In genomic region chr12:14937014-14937413, GRCh38 we compare ENCODE assay signal across 21 cellular contexts. TPM values are rescaled to one million over a fixed set of nuclear protein-coding genes. Genes with fewer than 3 reads are reported as not detected.
DNase-seq lines count a peak whose midpoint lies in the region; ATAC-seq and TF ChIP-seq lines count a peak whose summit lies in the region.
"Had no signal": no experiment of that assay in that cellular context is flagged by ENCODE, and none has a peak within 500 bp of the region (broad histone marks: within the 10 kb centered on the region; RNA-seq: fewer than 3 reads in every experiment).

No MANE protein-coding gene starts in this region.

- CTCF ChIA-PET in CD4-positive, alpha-beta T cell (lab: Charles Lee), result interaction anchor here (0.8 to 3.6 kb wide), 4 partner anchors 9 to 58 kb away, joined by 3 to 30 read pairs (median 4); no protein-coding TSS in a partner anchor

- intact Hi-C loops in CD4-positive, alpha-beta T cell (cut with DNase I, micrococcal nuclease), result loop anchor here (2.0 kb wide), 3 partner anchors 20 to 90 kb away; no protein-coding TSS in a partner anchor

- H3K9me3 ChIP-seq in CD4-positive, alpha-beta T cell (ENCODE audit: control insufficient read depth, low read length), result no peaks in the 10 kb centered on the region
- H3K9me3 ChIP-seq: breast epithelium had no signal

- H3K4me1 Mint-ChIP-seq in CD4-positive, alpha-beta T cell (ENCODE audit: low read depth), result peaks cover 57% of the 10 kb centered on the region
- H3K4me1 Mint-ChIP-seq in central memory CD8-positive, alpha-beta T cell, result peaks cover 40% of the 10 kb centered on the region
- peaks cover 19 to 34% of the 10 kb centered on the region in 2 donors for H3K4me1 Mint-ChIP-seq in natural killer cell treated with Interleukin-12 subunit alpha and Interleukin-12 subunit beta and Interleukin-15 and Interleukin-18, amount 100 ng/mL, for 72 hours (ENCODE audit: low read depth in 2 of 2)

- TF ChIP-seq CTCF in CD4-positive, alpha-beta T cell (IDR thresholded peaks at IDR 0.05), result no peak

- ATAC-seq in CD4-positive, alpha-beta T cell (ENCODE audit: poor library complexity), result no peak
- ATAC-seq in central memory CD8-positive, alpha-beta T cell (replicated peaks; ENCODE audit: extremely low read depth, poor library complexity, severe bottlenecking), result no peak
- ATAC-seq in natural killer cell treated with Interleukin-12 subunit alpha and Interleukin-12 subunit beta and Interleukin-15 and Interleukin-18, amount 100 ng/mL, for 72 hours, result no peak
- ATAC-seq in HG03039 (IDR thresholded peaks at IDR 0.05; ENCODE audit: unreplicated experiment), result no peak
- ATAC-seq: left cardiac atrium had no signal

- H3K27me3 ChIP-seq in CD4-positive, alpha-beta T cell (ENCODE audit: control insufficient read depth, insufficient read depth, low read length), result no peaks in the 10 kb centered on the region
- H3K27me3 ChIP-seq: breast epithelium had no signal

- no peak for DNase-seq in CD4-positive, alpha-beta T cell
- DNase-seq in SK-N-DZ (ENCODE audit: low spot score) (peak; percentile 45), SHP77 treated with DMSO at 0.1 percent for 48 hours (lab: John Stamatoyannopoulos, UW) (no peak)
- no peak for DNase-seq in central memory CD8-positive, alpha-beta T cell (ENCODE audit: low spot score in 2 of 2)
- DNase-seq in natural killer cell treated with Interleukin-12 subunit alpha and Interleukin-12 subunit beta and Interleukin-15 and Interleukin-18, amount 100 ng/mL, for 72 hours (ENCODE audit: low spot score), result no peak
- DNase-seq in activated CD4-positive, alpha-beta T cell treated with anti-CD3 and anti-CD28 coated beads, Interleukin-2, amount 50 U/mL, for 48 hours, result no peak
- DNase-seq: activated CD4-positive, alpha-beta memory T cell treated with anti-CD3 and anti-CD28 coated beads, Interleukin-2, amount 10 ng/mL, durations not matched to agents 7 days and 5 days; activated naive CD8-positive, alpha-beta T cell treated with anti-CD3 and anti-CD28 coated beads, Interleukin-2, amount 10 ng/mL, durations not matched to agents 7 days and 5 days; activated T-cell treated with anti-CD3 and anti-CD28 coated beads, Interleukin-2, amount 50 U/mL, for 24 hours; dermis blood vessel endothelial cell; left cardiac atrium; NCI-H1092; NCI-H510A; nucleus accumbens; retina; stimulated activated CD4-positive, alpha-beta T cell treated with anti-CD3 and anti-CD28 coated beads, Interleukin-12 subunit alpha, Interleukin-12 subunit beta, amount 100 ng/mL, for 4 hours; stimulated activated CD8-positive, alpha-beta memory T cell treated with anti-CD3 and anti-CD28 coated beads, Interleukin-4, amount 100 ng/mL, for 48 hours had no signal

- H3K27me3 Mint-ChIP-seq in CD4-positive, alpha-beta T cell, result no peaks in the 10 kb centered on the region
- H3K27me3 Mint-ChIP-seq in central memory CD8-positive, alpha-beta T cell, result no peaks in the 10 kb centered on the region
- H3K27me3 Mint-ChIP-seq in natural killer cell treated with Interleukin-12 subunit alpha and Interleukin-12 subunit beta and Interleukin-15 and Interleukin-18, amount 100 ng/mL, for 72 hours, result no peaks in the 10 kb centered on the region
- H3K27me3 Mint-ChIP-seq: activated CD4-positive, alpha-beta memory T cell treated with anti-CD3 and anti-CD28 coated beads, Interleukin-2, amount 10 ng/mL, durations not matched to agents 7 days and 5 days; activated naive CD8-positive, alpha-beta T cell treated with anti-CD3 and anti-CD28 coated beads, Interleukin-2, amount 10 ng/mL, durations not matched to agents 7 days and 5 days; activated T-cell treated with anti-CD3 and anti-CD28 coated beads, Interleukin-2, amount 50 U/mL, for 24 hours had no signal

- no peak overlapping the region for H3K27ac ChIP-seq in CD4-positive, alpha-beta T cell (ENCODE audit: low read depth, low read length)
- H3K27ac ChIP-seq: breast epithelium, RWPE1 had no signal

- peaks cover 3% of the 10 kb centered on the region for H3K9me3 Mint-ChIP-seq in CD4-positive, alpha-beta T cell
- H3K9me3 Mint-ChIP-seq in central memory CD8-positive, alpha-beta T cell, result no peaks in the 10 kb centered on the region
- H3K9me3 Mint-ChIP-seq in natural killer cell treated with Interleukin-12 subunit alpha and Interleukin-12 subunit beta and Interleukin-15 and Interleukin-18, amount 100 ng/mL, for 72 hours, result no peaks in the 10 kb centered on the region
- H3K9me3 Mint-ChIP-seq: activated CD4-positive, alpha-beta memory T cell treated with anti-CD3 and anti-CD28 coated beads, Interleukin-2, amount 10 ng/mL, durations not matched to agents 7 days and 5 days; activated naive CD8-positive, alpha-beta T cell treated with anti-CD3 and anti-CD28 coated beads, Interleukin-2, amount 10 ng/mL, durations not matched to agents 7 days and 5 days; activated T-cell treated with anti-CD3 and anti-CD28 coated beads, Interleukin-2, amount 50 U/mL, for 24 hours had no signal

- H3K36me3 Mint-ChIP-seq in CD4-positive, alpha-beta T cell (ENCODE audit: low read depth), result peaks cover 95% of the 10 kb centered on the region
- H3K36me3 Mint-ChIP-seq in central memory CD8-positive, alpha-beta T cell (ENCODE audit: insufficient read depth), result peaks cover 52% of the 10 kb centered on the region
- H3K36me3 Mint-ChIP-seq in natural killer cell treated with Interleukin-12 subunit alpha and Interleukin-12 subunit beta and Interleukin-15 and Interleukin-18, amount 100 ng/mL, for 72 hours, result peaks cover 40% of the 10 kb centered on the region

- POLR2A ChIA-PET in CD4-positive, alpha-beta T cell (lab: Charles Lee), result interaction anchor here (1.2 to 7.7 kb wide), 10 partner anchors 8 to 166 kb away, joined by 3 to 71 read pairs (median 8); partner anchors contain the start of gene ARHGDIB

- H3K27ac Mint-ChIP-seq in CD4-positive, alpha-beta T cell, result peak overlapping the region; percentile 18
- H3K27ac Mint-ChIP-seq in central memory CD8-positive, alpha-beta T cell (ENCODE audit: low read depth), result peak overlapping the region; percentile 75
- peak overlapping the region; percentile 79 to 93 for H3K27ac Mint-ChIP-seq in natural killer cell treated with Interleukin-12 subunit alpha and Interleukin-12 subunit beta and Interleukin-15 and Interleukin-18, amount 100 ng/mL, for 72 hours

- H3K4me3 Mint-ChIP-seq in CD4-positive, alpha-beta T cell, result no peak overlapping the region
- no peak overlapping the region for H3K4me3 Mint-ChIP-seq in central memory CD8-positive, alpha-beta T cell
- no peak overlapping the region for H3K4me3 Mint-ChIP-seq in natural killer cell treated with Interleukin-12 subunit alpha and Interleukin-12 subunit beta and Interleukin-15 and Interleukin-18, amount 100 ng/mL, for 72 hours
- H3K4me3 Mint-ChIP-seq: activated CD4-positive, alpha-beta memory T cell treated with anti-CD3 and anti-CD28 coated beads, Interleukin-2, amount 10 ng/mL, durations not matched to agents 7 days and 5 days; activated naive CD8-positive, alpha-beta T cell treated with anti-CD3 and anti-CD28 coated beads, Interleukin-2, amount 10 ng/mL, durations not matched to agents 7 days and 5 days; activated T-cell treated with anti-CD3 and anti-CD28 coated beads, Interleukin-2, amount 50 U/mL, for 24 hours had no signal

RNA-seq across cellular contexts. Expression of gene ERP27, which starts 1.3 kb away (rescaled TPM):
- 10 to 100 TPM; 16.2 to 17.1 TPM for total RNA-seq in CD4-positive, alpha-beta T cell
- polyA plus RNA-seq in SK-N-DZ (2014; cell fraction: cytosol; rRNA removed), result not detected in 2 replicates
- 0.07 TPM in 1 of 2 replicates, not detected in the other for polyA plus RNA-seq in SK-N-DZ (2014; cell fraction: nucleus; rRNA removed)
- total RNA-seq in natural killer cell treated with Interleukin-12 subunit alpha and Interleukin-12 subunit beta and Interleukin-15 and Interleukin-18, amount 100 ng/mL, for 72 hours, result 1 to 10 TPM; 3.2 to 3.7 TPM
- total RNA-seq: dermis blood vessel endothelial cell, temporal lobe had no signal

RNA-seq across cellular contexts. Expression of gene ARHGDIB, which starts 24.4 kb away (rescaled TPM):
- 100 to 1,000 TPM; 872 to 942 TPM for total RNA-seq in CD4-positive, alpha-beta T cell
- polyA plus RNA-seq in SK-N-DZ (2014; cell fraction: cytosol; rRNA removed), result 0.77 and 0.94 TPM in 2 replicates
- 0.50 and 3.4 TPM in 2 replicates for polyA plus RNA-seq in SK-N-DZ (2014; cell fraction: nucleus; rRNA removed)
- 100 to 1,000 TPM; 412 to 543 TPM for total RNA-seq in natural killer cell treated with Interleukin-12 subunit alpha and Interleukin-12 subunit beta and Interleukin-15 and Interleukin-18, amount 100 ng/mL, for 72 hours

RNA-seq across cellular contexts. Expression of gene PDE6H, which starts 35.8 kb away (rescaled TPM):
- not detected for total RNA-seq in CD4-positive, alpha-beta T cell
- polyA plus RNA-seq in SK-N-DZ (2014; cell fraction: cytosol; rRNA removed), result not detected in 2 replicates
- polyA plus RNA-seq in SK-N-DZ (2014; cell fraction: nucleus; rRNA removed), result not detected in 2 replicates
- not detected for total RNA-seq in natural killer cell treated with Interleukin-12 subunit alpha and Interleukin-12 subunit beta and Interleukin-15 and Interleukin-18, amount 100 ng/mL, for 72 hours
- total RNA-seq: activated CD4-positive, alpha-beta memory T cell treated with anti-CD3 and anti-CD28 coated beads, Interleukin-2, amount 10 ng/mL, durations not matched to agents 7 days and 5 days; activated naive CD8-positive, alpha-beta T cell treated with anti-CD3 and anti-CD28 coated beads, Interleukin-2, amount 10 ng/mL, durations not matched to agents 7 days and 5 days; breast epithelium; dermis blood vessel endothelial cell; left cardiac atrium had no signal

RNA-seq across cellular contexts. Expression of gene MGP, which starts 51.4 kb away (rescaled TPM):
- total RNA-seq in CD4-positive, alpha-beta T cell, result 1 to 10 TPM; 1.3 to 1.8 TPM
- polyA plus RNA-seq in SK-N-DZ (2014; cell fraction: cytosol; rRNA removed), result not detected in 2 replicates
- polyA plus RNA-seq in SK-N-DZ (2014; cell fraction: nucleus; rRNA removed), result not detected in 2 replicates
- not detected for total RNA-seq in natural killer cell treated with Interleukin-12 subunit alpha and Interleukin-12 subunit beta and Interleukin-15 and Interleukin-18, amount 100 ng/mL, for 72 hours
- total RNA-seq: activated CD4-positive, alpha-beta memory T cell treated with anti-CD3 and anti-CD28 coated beads, Interleukin-2, amount 10 ng/mL, durations not matched to agents 7 days and 5 days had no signal

Comparison
In these comparisons a context has a peak if more than half of its experiments do, and no peak if none do; other contexts are left out.
1. H3K27ac Mint-ChIP-seq: peak in every context shown above with its lines; median percentile 86 in natural killer cell treated with Interleukin-12 subunit alpha and Interleukin-12 subunit beta and Interleukin-15 and Interleukin-18, amount 100 ng/mL, for 72 hours; 75 in central memory CD8-positive, alpha-beta T cell; 18 in CD4-positive, alpha-beta T cell.